Comparison of ENCODE assay signal across 1 cellular context in the genomic region with DNA sequence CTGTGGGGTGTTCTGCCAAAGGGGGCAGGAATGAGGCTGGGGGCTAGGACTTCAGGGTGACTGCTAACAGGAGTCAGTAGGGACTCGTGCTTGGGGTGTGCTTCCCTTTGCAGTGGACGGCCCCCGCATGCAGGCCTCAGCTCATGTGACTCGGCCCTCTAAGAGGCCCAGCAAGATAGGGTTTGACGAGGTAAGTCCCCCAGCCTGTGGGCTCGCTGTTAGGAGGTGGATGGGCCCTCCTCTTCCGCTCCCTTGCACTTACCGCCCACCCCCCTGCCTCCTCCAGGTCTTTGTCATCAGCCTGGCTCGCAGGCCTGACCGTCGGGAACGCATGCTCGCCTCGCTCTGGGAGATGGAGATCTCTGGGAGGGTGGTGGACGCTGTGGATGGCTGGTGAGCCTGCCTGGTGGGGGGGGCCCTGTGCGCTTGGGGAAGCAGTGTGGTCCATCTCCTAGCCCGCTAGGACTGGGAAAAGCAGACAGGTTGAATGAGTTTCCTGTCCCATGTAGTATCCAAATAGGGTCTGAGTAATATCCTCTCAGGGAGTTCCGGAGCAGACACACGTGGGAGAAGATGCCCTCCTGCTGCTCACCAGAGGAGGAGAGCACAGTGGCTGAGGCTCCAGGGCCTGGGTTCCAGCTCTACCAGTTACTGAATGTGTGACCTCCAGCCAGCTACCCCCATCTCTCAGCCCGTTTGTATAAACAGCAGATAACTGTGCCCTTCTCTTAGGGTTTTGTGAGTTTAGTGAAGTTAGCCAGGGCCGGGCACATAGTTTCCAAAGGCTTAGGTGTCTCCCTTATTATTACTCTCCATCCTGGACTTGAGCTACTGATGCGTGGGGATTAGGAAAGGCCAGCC.
TF ChIP-seq lines count a peak whose summit lies in the region.

No MANE protein-coding gene starts in this region.

TF ChIP-seq in HepG2, 621 proteins besides CTCF, POLR2A, EP300 and RAD21:
- TF ChIP-seq YEATS2 (CRISPR knock-in tag; IDR thresholded peaks at IDR 0.05; ENCODE audit: borderline replicate concordance): no peak
- TF ChIP-seq, protein P1, sequence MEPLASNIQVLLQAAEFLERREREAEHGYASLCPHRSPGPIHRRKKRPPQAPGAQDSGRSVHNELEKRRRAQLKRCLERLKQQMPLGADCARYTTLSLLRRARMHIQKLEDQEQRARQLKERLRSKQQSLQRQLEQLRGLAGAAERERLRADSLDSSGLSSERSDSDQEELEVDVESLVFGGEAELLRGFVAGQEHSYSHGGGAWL (CRISPR knock-in tag; IDR thresholded peaks at IDR 0.05): no peak
- TF ChIP-seq RARA (CRISPR knock-in tag; IDR thresholded peaks at IDR 0.05): no peak
- no peak for TF ChIP-seq SETDB1 (CRISPR knock-in tag; IDR thresholded peaks at IDR 0.05; ENCODE audit: borderline replicate concordance)
